Comparison of ENCODE assay signal across 10 cellular contexts in genomic region chr21:46295996-46296752, GRCh38. TPM values are rescaled to one million over a fixed set of nuclear protein-coding genes. Genes with fewer than 3 reads are reported as not detected.
DNase-seq lines count a peak whose midpoint lies in the region; ATAC-seq, FAIRE-seq and TF ChIP-seq lines count a peak whose summit lies in the region.
"Had no signal": no experiment of that assay in that cellular context is flagged by ENCODE, and none has a peak within 500 bp of the region (broad histone marks: within the 10 kb centered on the region; RNA-seq: fewer than 3 reads in every experiment).

No MANE protein-coding gene starts in this region.

- no peak overlapping the region for H3K4me3 Mint-ChIP-seq in natural killer cell treated with Interleukin-12 subunit alpha and Interleukin-12 subunit beta and Interleukin-15 and Interleukin-18, amount 100 ng/mL, for 72 hours

- no peak overlapping the region for H2BK120ac ChIP-seq in H1 (replicated peaks; ENCODE audit: low read depth, low read length)

- no peak overlapping the region for H3K18ac ChIP-seq in H1 (ENCODE audit: extremely low read depth, low read length)

- H3K79me2 ChIP-seq in H1 (ENCODE audit: control insufficient read depth in 1 of 2, insufficient read depth in 2 of 2, low read length in 2 of 2) = no peaks in the 10 kb centered on the region

- no peaks in the 10 kb centered on the region for H3K27me3 Mint-ChIP-seq in natural killer cell treated with Interleukin-12 subunit alpha and Interleukin-12 subunit beta and Interleukin-15 and Interleukin-18, amount 100 ng/mL, for 72 hours

- no peak overlapping the region for H4K91ac ChIP-seq in H1 (replicated peaks; ENCODE audit: insufficient read length, low read length)

- peak; percentile 24 for DNase-seq in DMS 273 (lab: John Stamatoyannopoulos, UW; ENCODE audit: unreplicated experiment)
- no peak for DNase-seq in DMS 273 treated with DMSO at 0.1 percent for 48 hours (lab: John Stamatoyannopoulos, UW)
- DNase-seq in H1 (ENCODE audit: low read depth in 1 of 2, low spot score in 2 of 2) = peak in 1 of 2 experiments; percentile 51
- peak; percentile 91 for DNase-seq in natural killer cell treated with Interleukin-12 subunit alpha and Interleukin-12 subunit beta and Interleukin-15 and Interleukin-18, amount 100 ng/mL, for 72 hours (ENCODE audit: low spot score)
- DNase-seq in KBM-7 = no peak

- H3K36me3 ChIP-seq in H1 (ENCODE audit: control insufficient read depth in 2 of 4, insufficient read depth in 4 of 4, low read length in 3 of 4) (peaks cover 3 to 24% (median 13%) of the 10 kb centered on the region in 4 experiments; a peak in 7 of 8 replicates), subcutaneous abdominal adipose tissue (ENCODE audit: control insufficient read depth in 5 of 5, insufficient read depth in 5 of 5, low read length in 5 of 5) (peaks cover 0 to 15% (median 10%) of the 10 kb centered on the region in 5 donors)

- H4K8ac ChIP-seq in H1 (ENCODE audit: extremely low read depth, insufficient read depth, low read length) = no peak overlapping the region

- no peak overlapping the region for H2BK20ac ChIP-seq in H1 (ENCODE audit: low read length)

- H3K4me2 ChIP-seq in H1 (ENCODE audit: insufficient read depth in 1 of 2, low read depth in 2 of 2, low read length in 2 of 2) = no peak overlapping the region

- H3K4me3 ChIP-seq in H1 (ENCODE audit: extremely low read depth in 1 of 4, insufficient read depth in 2 of 4, low read depth in 3 of 4, low read length in 4 of 4) (no peak overlapping the region), subcutaneous abdominal adipose tissue (ENCODE audit: low read depth in 1 of 5, low read length in 5 of 5) (peak overlapping the region in 2 of 5 donors; percentile 6 to 48)

- H3K4me1 Mint-ChIP-seq in natural killer cell treated with Interleukin-12 subunit alpha and Interleukin-12 subunit beta and Interleukin-15 and Interleukin-18, amount 100 ng/mL, for 72 hours (ENCODE audit: low read depth in 2 of 2) = peaks cover 0 to 17% of the 10 kb centered on the region in 2 donors

- H4K5ac ChIP-seq in H1 (ENCODE audit: insufficient read length, low read depth, low read length) = no peak overlapping the region

- in situ Hi-C loops in KBM-7 (cut with MboI; ENCODE audit: low pct_unique_long_range_greater_than_20kb, low sequenced_read_pairs) = no loop called here

- peaks cover 3% of the 10 kb centered on the region; the same call in 1 of the 2 replicates for H3K23me2 ChIP-seq in H1 (ENCODE audit: low read depth, low read length)

- no peak for TF ChIP-seq RAD21 in H1 (IDR thresholded peaks at IDR 0.05 in 1 of 2, conservative IDR thresholded peaks at IDR 0.05 in 1 of 2; ENCODE audit: low read depth in 2 of 2, low read length in 2 of 2)

- no peak overlapping the region for H3K23ac ChIP-seq in H1 (ENCODE audit: insufficient read length)

- no peak for FAIRE-seq in H1 (lab: Jason Lieb, UNC)
- FAIRE-seq: A204.1, TTC549 had no signal

- no peak overlapping the region for H2BK12ac ChIP-seq in H1 (ENCODE audit: low read depth, low read length)

- peaks cover 0 to 3% (median 0%) of the 10 kb centered on the region in 4 experiments; a peak in 1 of 7 replicates for H3K27me3 ChIP-seq in H1 (replicated peaks in 1 of 4; ENCODE audit: control insufficient read depth in 3 of 4, extremely low read depth in 1 of 4, insufficient read depth in 3 of 4, low read length in 3 of 4)
- peaks cover 0 to 4% (median 0%) of the 10 kb centered on the region in 5 donors for H3K27me3 ChIP-seq in subcutaneous abdominal adipose tissue (ENCODE audit: control insufficient read depth in 5 of 5, insufficient read depth in 4 of 5, low read length in 5 of 5)

- H3K4ac ChIP-seq in H1 (replicated peaks; ENCODE audit: insufficient read length, low read depth, low read length) = no peak overlapping the region

- H3K36me3 Mint-ChIP-seq in natural killer cell treated with Interleukin-12 subunit alpha and Interleukin-12 subunit beta and Interleukin-15 and Interleukin-18, amount 100 ng/mL, for 72 hours = no peaks in the 10 kb centered on the region

- H3K9ac ChIP-seq in H1 (replicated peaks in 1 of 4; ENCODE audit: extremely low read depth in 1 of 4, low read depth in 3 of 4, low read length in 3 of 4) = no peak overlapping the region
- H3K9ac ChIP-seq in subcutaneous abdominal adipose tissue (ENCODE audit: low read length in 5 of 5) = peak overlapping the region in 2 of 5 donors; percentile 27 to 66

- peak; percentile 84 to 90 for ATAC-seq in activated CD4-positive, CD25-positive, alpha-beta regulatory T cell treated with anti-CD3 and anti-CD28 coated beads, Interleukin-2, amount 50 U/mL, for 24 hours
- peak; percentile 41 to 97 for ATAC-seq in natural killer cell treated with Interleukin-12 subunit alpha and Interleukin-12 subunit beta and Interleukin-15 and Interleukin-18, amount 100 ng/mL, for 72 hours
- ATAC-seq in GM21423 (IDR thresholded peaks at IDR 0.05; ENCODE audit: unreplicated experiment) = no peak

- H2AFZ ChIP-seq in H1 (ENCODE audit: low read length) = no peak overlapping the region

- H3K27ac Mint-ChIP-seq in natural killer cell treated with Interleukin-12 subunit alpha and Interleukin-12 subunit beta and Interleukin-15 and Interleukin-18, amount 100 ng/mL, for 72 hours = peak overlapping the region in 1 of 2 donors; percentile 75

- H3K4me1 ChIP-seq in H1 (replicated peaks in 1 of 4; ENCODE audit: control insufficient read depth in 3 of 4, insufficient read depth in 4 of 4, low read length in 3 of 4) = peaks cover 2 to 12% (median 8%) of the 10 kb centered on the region in 4 experiments; a peak in 6 of 7 replicates
- peaks cover 11 to 31% (median 25%) of the 10 kb centered on the region in 5 donors for H3K4me1 ChIP-seq in subcutaneous abdominal adipose tissue (ENCODE audit: control insufficient read depth in 5 of 5, insufficient read depth in 5 of 5, low read length in 5 of 5)

- no peaks in the 10 kb centered on the region for H3K9me3 Mint-ChIP-seq in natural killer cell treated with Interleukin-12 subunit alpha and Interleukin-12 subunit beta and Interleukin-15 and Interleukin-18, amount 100 ng/mL, for 72 hours

- H3K79me1 ChIP-seq in H1 (ENCODE audit: low read depth, low read length) = peaks cover 2% of the 10 kb centered on the region; the same call in 1 of the 2 replicates

- no peak overlapping the region for H3K27ac ChIP-seq in H1 (ENCODE audit: low read depth, low read length)
- H3K27ac ChIP-seq in subcutaneous abdominal adipose tissue (ENCODE audit: low read depth, low read length) = peak overlapping the region; percentile 65

- H3K9me3 ChIP-seq in H1 (ENCODE audit: insufficient read depth in 2 of 2, low read depth in 1 of 2, low read length in 1 of 2) (no peaks in the 10 kb centered on the region), subcutaneous abdominal adipose tissue (ENCODE audit: control insufficient read depth in 5 of 5, low read length in 5 of 5) (no peaks in the 10 kb centered on the region)

- H3K14ac ChIP-seq in H1 (ENCODE audit: insufficient read length) = no peak overlapping the region

- TF ChIP-seq CTCF in H1 (IDR thresholded peaks at IDR 0.05; ENCODE audit: control extremely low read depth in 1 of 3, insufficient read depth in 1 of 3, low read depth in 1 of 3, low read length in 3 of 3) = no peak

- 83% methylated on average over 28 of the region's 29 CpGs; no CpG with 5 or more reads in 1 of the 2 experiments for WGBS in H1 (ENCODE audit: extremely low coverage in 1 of 2, insufficient coverage in 1 of 2, insufficient read length in 1 of 2, insufficient replicate concordance in 2 of 2, low coverage in 1 of 2, low lambda C conversion rate in 2 of 2, missing lambda C conversion rate in 1 of 2), 2 experiments

- no peak overlapping the region; the same call in 1 of the 2 replicates for H2AK5ac ChIP-seq in H1 (ENCODE audit: low read depth, low read length)

- CTCF ChIA-PET in H1 (lab: Charles Lee; ENCODE audit: partially characterized antibody) = interaction anchor here (0.9 to 1.4 kb wide), 5 partner anchors 12 to 153 kb away, joined by 3 to 5 read pairs (median 3); a partner anchor contains a TSS

- H4K20me1 ChIP-seq in H1 (replicated peaks in 1 of 2; ENCODE audit: control insufficient read depth in 1 of 2, insufficient read depth in 2 of 2, low read length in 2 of 2) = peaks cover 0 to 2% of the 10 kb centered on the region in 2 experiments

- no peak overlapping the region for H2BK15ac ChIP-seq in H1 (ENCODE audit: low read length)

- POLR2A ChIA-PET in H1 (lab: Charles Lee; ENCODE audit: partially characterized antibody) = interaction anchor here (0.6 to 3.7 kb wide), 13 partner anchors 8 to 147 kb away, joined by 3 to 22 read pairs (median 5); partner anchors contain the start of genes C21orf58, MCM3AP and YBEY

- TF ChIP-seq EP300 in H1 (IDR thresholded peaks at IDR 0.05; ENCODE audit: borderline replicate concordance in 1 of 2, low read depth in 2 of 2, low read length in 2 of 2) = no peak

- H2BK5ac ChIP-seq in H1 (ENCODE audit: low read depth, low read length) = no peak overlapping the region

- no peak overlapping the region for H3K56ac ChIP-seq in H1 (replicated peaks; ENCODE audit: insufficient read length, low read depth, low read length)

- no peak for TF ChIP-seq POLR2A in H1 (IDR thresholded peaks at IDR 0.05; ENCODE audit: control extremely low read depth in 1 of 2, low read depth in 2 of 2, low read length in 2 of 2)

RNA-seq across cellular contexts. Expression of gene YBEY, which starts 10.0 kb away (rescaled TPM):
- 26.6 and 26.9 TPM in 2 replicates for total RNA-seq in H1 (2021; fragmentation: NEBNext Ultra II Directional; extraction: Animal tissue kit (Norgen Biotek cat#: 25700))
- polyA plus RNA-seq in H1 (2011; rRNA removed) = 23.7 and 31.9 TPM in 2 replicates
- 32.7 TPM for polyA plus RNA-seq in H1 (2011; cell fraction: cytosol; rRNA removed)
- polyA plus RNA-seq in H1 (2011; cell fraction: nucleus; rRNA removed) = 12.1 TPM
- 28.6 to 46.1 TPM (median 29.9 TPM) in 4 replicates for polyA plus RNA-seq in H1 (2012, experiment 1 of 2)
- polyA plus RNA-seq in H1 (2012, experiment 2 of 2) = 36.9 TPM
- polyA plus RNA-seq in H1 (2013, experiment 1 of 2) = 23.5 TPM
- polyA plus RNA-seq in H1 (2013, experiment 2 of 2) = 21.8 TPM
- polyA minus RNA-seq in H1 (2011; rRNA and poly(A)+ RNA removed) = 19.1 and 20.3 TPM in 2 replicates
- 16.4 TPM for polyA minus RNA-seq in H1 (2011; cell fraction: cytosol; rRNA and poly(A)+ RNA removed)
- polyA minus RNA-seq in H1 (2011; cell fraction: nucleus; rRNA and poly(A)+ RNA removed) = 12.5 TPM
- 10 to 100 TPM in 1 of 2 donors, 1 to 10 TPM in 1; 8.1 to 10.9 TPM for total RNA-seq in natural killer cell treated with Interleukin-12 subunit alpha and Interleukin-12 subunit beta and Interleukin-15 and Interleukin-18, amount 100 ng/mL, for 72 hours

RNA-seq across cellular contexts. Expression of gene MCM3AP, which starts 10.8 kb away (rescaled TPM):
- 119 and 124 TPM in 2 replicates for total RNA-seq in H1 (2021; fragmentation: NEBNext Ultra II Directional; extraction: Animal tissue kit (Norgen Biotek cat#: 25700))
- 37.2 and 65.4 TPM in 2 replicates for polyA plus RNA-seq in H1 (2011; rRNA removed)
- polyA plus RNA-seq in H1 (2011; cell fraction: cytosol; rRNA removed) = 47.1 TPM
- polyA plus RNA-seq in H1 (2011; cell fraction: nucleus; rRNA removed) = 88.7 TPM
- polyA plus RNA-seq in H1 (2012, experiment 1 of 2) = 67.6 to 78.6 TPM (median 75.2 TPM) in 4 replicates
- polyA plus RNA-seq in H1 (2012, experiment 2 of 2) = 27.6 TPM
- 51.2 TPM for polyA plus RNA-seq in H1 (2013, experiment 1 of 2)
- 47.8 TPM for polyA plus RNA-seq in H1 (2013, experiment 2 of 2)
- polyA minus RNA-seq in H1 (2011; rRNA and poly(A)+ RNA removed) = 87.3 and 109 TPM in 2 replicates
- polyA minus RNA-seq in H1 (2011; cell fraction: cytosol; rRNA and poly(A)+ RNA removed) = 80.6 TPM
- 130 TPM for polyA minus RNA-seq in H1 (2011; cell fraction: nucleus; rRNA and poly(A)+ RNA removed)
- 100 to 1,000 TPM; 161 to 193 TPM for total RNA-seq in natural killer cell treated with Interleukin-12 subunit alpha and Interleukin-12 subunit beta and Interleukin-15 and Interleukin-18, amount 100 ng/mL, for 72 hours

RNA-seq across cellular contexts. Expression of gene C21orf58, which starts 27.5 kb away (rescaled TPM):
- 22.4 and 26.1 TPM in 2 replicates for total RNA-seq in H1 (2021; fragmentation: NEBNext Ultra II Directional; extraction: Animal tissue kit (Norgen Biotek cat#: 25700))
- polyA plus RNA-seq in H1 (2011; rRNA removed) = 13.8 and 27.8 TPM in 2 replicates
- polyA plus RNA-seq in H1 (2011; cell fraction: cytosol; rRNA removed) = 26.1 TPM
- 101 TPM for polyA plus RNA-seq in H1 (2011; cell fraction: nucleus; rRNA removed)
- 14.7 to 21.7 TPM (median 19.3 TPM) in 4 replicates for polyA plus RNA-seq in H1 (2012, experiment 1 of 2)
- 9.2 TPM for polyA plus RNA-seq in H1 (2012, experiment 2 of 2)
- 20.8 TPM for polyA plus RNA-seq in H1 (2013, experiment 1 of 2)
- 17.7 TPM for polyA plus RNA-seq in H1 (2013, experiment 2 of 2)
- 12.4 and 19.3 TPM in 2 replicates for polyA minus RNA-seq in H1 (2011; rRNA and poly(A)+ RNA removed)
- 13.4 TPM for polyA minus RNA-seq in H1 (2011; cell fraction: cytosol; rRNA and poly(A)+ RNA removed)
- 45.4 TPM for polyA minus RNA-seq in H1 (2011; cell fraction: nucleus; rRNA and poly(A)+ RNA removed)
- total RNA-seq in natural killer cell treated with Interleukin-12 subunit alpha and Interleukin-12 subunit beta and Interleukin-15 and Interleukin-18, amount 100 ng/mL, for 72 hours = 10 to 100 TPM; 12.3 to 49.3 TPM

RNA-seq across cellular contexts. Expression of gene PCNT, which starts 27.8 kb away (rescaled TPM):
- 39.5 and 45.1 TPM in 2 replicates for total RNA-seq in H1 (2021; fragmentation: NEBNext Ultra II Directional; extraction: Animal tissue kit (Norgen Biotek cat#: 25700))
- 9.9 and 12.0 TPM in 2 replicates for polyA plus RNA-seq in H1 (2011; rRNA removed)
- polyA plus RNA-seq in H1 (2011; cell fraction: cytosol; rRNA removed) = 14.8 TPM
- 59.4 TPM for polyA plus RNA-seq in H1 (2011; cell fraction: nucleus; rRNA removed)
- 22.2 to 29.2 TPM (median 25.6 TPM) in 4 replicates for polyA plus RNA-seq in H1 (2012, experiment 1 of 2)
- polyA plus RNA-seq in H1 (2012, experiment 2 of 2) = 4.6 TPM
- polyA plus RNA-seq in H1 (2013, experiment 1 of 2) = 16.7 TPM
- polyA plus RNA-seq in H1 (2013, experiment 2 of 2) = 13.8 TPM
- 79.7 and 87.0 TPM in 2 replicates for polyA minus RNA-seq in H1 (2011; rRNA and poly(A)+ RNA removed)
- polyA minus RNA-seq in H1 (2011; cell fraction: cytosol; rRNA and poly(A)+ RNA removed) = 19.8 TPM
- polyA minus RNA-seq in H1 (2011; cell fraction: nucleus; rRNA and poly(A)+ RNA removed) = 25.9 TPM
- 100 to 1,000 TPM in 1 of 2 donors, 10 to 100 TPM in 1; 58.1 to 120 TPM for total RNA-seq in natural killer cell treated with Interleukin-12 subunit alpha and Interleukin-12 subunit beta and Interleukin-15 and Interleukin-18, amount 100 ng/mL, for 72 hours

Comparison
In these comparisons a context has a peak if more than half of its experiments do, and no peak if none do; other contexts are left out.
1. DNase-seq: peak in DMS 273 (single experiment) and natural killer cell treated with Interleukin-12 subunit alpha and Interleukin-12 subunit beta and Interleukin-15 and Interleukin-18, amount 100 ng/mL, for 72 hours (single experiment); none in DMS 273 treated with DMSO at 0.1 percent for 48 hours (single experiment) and KBM-7 (single experiment).